ENCODE assay signal across 8 cellular contexts in genomic region chr12:120437735-120438494, GRCh38. TPM values are rescaled to one million over a fixed set of nuclear protein-coding genes. Genes with fewer than 3 reads are reported as not detected.
DNase-seq lines count a peak whose midpoint lies in the region; ATAC-seq and TF ChIP-seq lines count a peak whose summit lies in the region.

Gene COX6A1 (plus strand): TSS chr12:120438113. CDS start chr12:120438127, 14 bp downstream.

- no peaks in the 10 kb centered on the region; the same call in 1 of the 2 replicates for H3F3A ChIP-seq in OCI-LY1 (ENCODE audit: insufficient read depth, low read length)

- H3K9me3 ChIP-seq in HUES64 (ENCODE audit: insufficient read depth, low read depth, low read length): no peaks in the 10 kb centered on the region
- H3K9me3 ChIP-seq in OCI-LY1 (ENCODE audit: low read length): no peaks in the 10 kb centered on the region

- H3K27me3 ChIP-seq in HUES64 (ENCODE audit: insufficient read depth, low read length) (no peaks in the 10 kb centered on the region), OCI-LY1 (ENCODE audit: insufficient read depth, low read length) (no peaks in the 10 kb centered on the region)

- H3K9me3 Mint-ChIP-seq in endothelial cell (ENCODE audit: unreplicated experiment): no peaks in the 10 kb centered on the region

- H3K4me3 ChIP-seq in HUES64 (ENCODE audit: low read length) (peak within 1 kb of the TSS; percentile 72), OCI-LY1 (ENCODE audit: low read depth, low read length, poor library complexity, severe bottlenecking) (peak within 1 kb of the TSS; percentile 87)

- 0 out of 2 replicates have a peak, but pooled peaks cover 4% of the 10 kb centered on the region for H3K4me1 ChIP-seq in HUES64 (ENCODE audit: insufficient read depth, low read length)
- peaks cover 25% of the 10 kb centered on the region for H3K4me1 ChIP-seq in OCI-LY1 (ENCODE audit: insufficient read depth, low read length, severe bottlenecking)

- DNase-seq in DMS 273 (lab: John Stamatoyannopoulos, UW; ENCODE audit: unreplicated experiment) (peak; percentile 98), endothelial cell (ENCODE audit: low spot score) (peak; percentile 85), midbrain (lab: John Stamatoyannopoulos, UW) (peak; percentile 94)
- DNase-seq in activated CD8-positive, alpha-beta memory T cell treated with anti-CD3 and anti-CD28 coated beads, Interleukin-2, amount 50 U/mL, for 4 hours: peak; percentile 94
- peak; percentile 90 to 97 for DNase-seq in stimulated activated CD8-positive, alpha-beta memory T cell treated with anti-CD3 and anti-CD28 coated beads, Interleukin-2, amount 100 ng/mL, for 1 hour (ENCODE audit: low read depth in 2 of 2)

- TF ChIP-seq CTCF in OCI-LY1 (IDR thresholded peaks at IDR 0.05; ENCODE audit: low read length) (0 out of 2 replicates have a peak, but pooled peaks have one; percentile 6), endothelial cell (IDR thresholded peaks at IDR 0.05; ENCODE audit: unreplicated experiment) (peak; percentile 25)

- H3K27ac ChIP-seq in HUES64 (ENCODE audit: low read depth, low read length) (peak within 1 kb of the TSS; percentile 63; the same call in 1 of the 2 replicates), OCI-LY1 (ENCODE audit: low read depth, low read length, poor library complexity, severe bottlenecking) (peak within 1 kb of the TSS; percentile 63)

- peaks cover 5% of the 10 kb centered on the region for H3K36me3 Mint-ChIP-seq in endothelial cell (ENCODE audit: low read depth, unreplicated experiment)

- H3K79me2 ChIP-seq in OCI-LY1 (ENCODE audit: insufficient read depth, low read length): peaks cover 17% of the 10 kb centered on the region

- peak within 1 kb of the TSS; percentile 95 for H3K4me3 Mint-ChIP-seq in endothelial cell (ENCODE audit: unreplicated experiment)

- H3K36me3 ChIP-seq in HUES64 (ENCODE audit: insufficient read depth, low read length) (peaks cover 24% of the 10 kb centered on the region), OCI-LY1 (ENCODE audit: insufficient read depth, low read length) (peaks cover 23% of the 10 kb centered on the region)

- peak within 1 kb of the TSS; percentile 60 for H3K9ac ChIP-seq in HUES64 (ENCODE audit: low read depth, low read length)
- H3K9ac ChIP-seq in OCI-LY1 (ENCODE audit: low read length): peak within 1 kb of the TSS; percentile 78

- ATAC-seq in GM21447 (IDR thresholded peaks at IDR 0.05; ENCODE audit: unreplicated experiment): peak; percentile 92

- H3K27ac Mint-ChIP-seq in endothelial cell (ENCODE audit: unreplicated experiment): peak within 1 kb of the TSS; percentile 84

- peak within 1 kb of the TSS; percentile 73 for H2AFZ ChIP-seq in OCI-LY1 (ENCODE audit: low read length)

- no peaks in the 10 kb centered on the region for H3K27me3 Mint-ChIP-seq in endothelial cell (ENCODE audit: unreplicated experiment)

- no peaks in the 10 kb centered on the region for H3K9me2 ChIP-seq in OCI-LY1 (ENCODE audit: low read depth, low read length)

- under 1% methylated on average over 59 of the region's 59 CpGs for WGBS in HUES64

- H4K20me1 ChIP-seq in OCI-LY1 (ENCODE audit: insufficient read depth, low read length): no peaks in the 10 kb centered on the region

- peaks cover 4% of the 10 kb centered on the region for H3K4me1 Mint-ChIP-seq in endothelial cell (ENCODE audit: unreplicated experiment)

- peak within 1 kb of the TSS; percentile 88 for H3K4me2 ChIP-seq in OCI-LY1 (ENCODE audit: low read length)

RNA-seq across cellular contexts. Expression of gene COX6A1, which starts in this region (rescaled TPM):
- polyA plus RNA-seq in HUES64 (2013, experiment 1 of 2): 574 TPM
- polyA plus RNA-seq in HUES64 (2013, experiment 2 of 2): 581 TPM
- 294 TPM for total RNA-seq in endothelial cell (ENCODE audit: unreplicated experiment)

Comparison
In these comparisons a context has a peak if more than half of its experiments do, and no peak if none do; other contexts are left out.
1. Peak in every context shown above with its lines: DNase-seq, ATAC-seq, H3K4me3 ChIP-seq and H3K27ac ChIP-seq.